ENCODE assay signal across 8 cellular contexts in the genomic region with DNA sequence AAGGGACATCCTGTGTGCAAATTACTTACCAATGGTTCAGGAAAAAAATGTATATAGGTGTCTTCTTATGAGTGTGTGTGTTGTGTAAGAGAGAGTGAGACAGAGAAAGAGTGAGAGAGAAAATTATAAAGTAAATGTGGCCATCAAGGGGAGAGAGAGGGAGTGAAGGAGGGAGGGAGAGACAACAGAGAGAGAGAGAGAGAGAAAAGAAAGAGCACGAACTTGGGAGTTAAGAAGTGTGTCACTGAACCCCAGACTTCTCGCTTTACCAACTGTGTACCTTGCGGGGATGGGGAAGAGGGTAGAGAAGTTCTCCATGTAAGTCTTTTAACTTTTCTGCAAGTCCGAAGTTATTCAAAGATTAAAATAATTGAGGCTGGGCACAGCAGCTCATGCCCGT. TPM values are rescaled to one million over a fixed set of nuclear protein-coding genes. Genes with fewer than 3 reads are reported as not detected.
DNase-seq lines count a peak whose midpoint lies in the region; ATAC-seq and TF ChIP-seq lines count a peak whose summit lies in the region.

No MANE protein-coding gene starts in this region.

- intact Hi-C loops in activated CD4-positive, alpha-beta T cell treated with anti-CD3 and anti-CD28 coated beads, Interleukin-2, amount 10 ng/mL, durations not matched to agents 24 days and 14 days (cut with micrococcal nuclease): no loop called here
- intact Hi-C loops in testis (cut with DNase I; ENCODE audit: low total_unique reads): no loop called here

- H3K27me3 Mint-ChIP-seq in activated CD4-positive, alpha-beta T cell treated with anti-CD3 and anti-CD28 coated beads, Interleukin-2, amount 10 ng/mL, durations not matched to agents 24 days and 14 days: no peaks in the 10 kb centered on the region

- ATAC-seq in lung (ENCODE audit: insufficient read depth, low FRiP score) (no peak), HG03342 (IDR thresholded peaks at IDR 0.05; ENCODE audit: unreplicated experiment) (no peak), HG02642 (IDR thresholded peaks at IDR 0.05; ENCODE audit: poor library complexity, unreplicated experiment) (no peak)

- peak overlapping the region; percentile 81 for H3K4me3 ChIP-seq in adipocyte (ENCODE audit: low read length)
- H3K4me3 ChIP-seq in lung: no peak overlapping the region
- H3K4me3 ChIP-seq in testis: peak overlapping the region; percentile 66 to 67

- no peaks in the 10 kb centered on the region for H3K9me3 ChIP-seq in adipocyte (ENCODE audit: control insufficient read depth, low read length)
- no peaks in the 10 kb centered on the region for H3K9me3 ChIP-seq in lung (ENCODE audit: control insufficient read depth in 2 of 2, insufficient read depth in 1 of 2, low read length in 1 of 2)
- H3K9me3 ChIP-seq in testis: no peaks in the 10 kb centered on the region

- H3K4me1 Mint-ChIP-seq in activated CD4-positive, alpha-beta T cell treated with anti-CD3 and anti-CD28 coated beads, Interleukin-2, amount 10 ng/mL, durations not matched to agents 24 days and 14 days: peaks cover 45% of the 10 kb centered on the region

- TF ChIP-seq CTCF in lung (IDR thresholded peaks at IDR 0.05; ENCODE audit: control extremely low read depth, extremely low read depth): no peak
- TF ChIP-seq CTCF in testis (IDR thresholded peaks at IDR 0.05): no peak

- 89 to 90% methylated on average over 5 of the region's 5 CpGs for WGBS in lung, 2 donors
- 84 to 89% methylated on average over 5 of the region's 5 CpGs for WGBS in testis, 2 donors

- H3K4me1 ChIP-seq in adipocyte (ENCODE audit: control insufficient read depth, insufficient read depth, low read length) (peaks cover 25% of the 10 kb centered on the region), lung (ENCODE audit: control insufficient read depth in 2 of 2, insufficient read depth in 2 of 2, low read length in 2 of 2) (peaks cover 0 to 6% of the 10 kb centered on the region in 2 donors), testis (peaks cover 23% of the 10 kb centered on the region)

- no peak for DNase-seq in activated CD4-positive, alpha-beta T cell treated with anti-CD3 and anti-CD28 coated beads, Interleukin-2, amount 10 ng/mL, durations not matched to agents 24 days and 14 days
- DNase-seq in activated CD4-positive, alpha-beta T cell treated with anti-CD3 and anti-CD28 coated beads, Interleukin-2, amount 50 U/mL, for 48 hours: no peak
- DNase-seq in adipocyte (ENCODE audit: low read depth): no peak
- no peak for DNase-seq in lung (ENCODE audit: low spot score)
- no peak for DNase-seq in testis
- DNase-seq in nucleus accumbens (lab: John Stamatoyannopoulos, UW): no peak

- no peaks in the 10 kb centered on the region for H3K9me3 Mint-ChIP-seq in activated CD4-positive, alpha-beta T cell treated with anti-CD3 and anti-CD28 coated beads, Interleukin-2, amount 10 ng/mL, durations not matched to agents 24 days and 14 days

- H3K9ac ChIP-seq in adipocyte (ENCODE audit: low read length): peak overlapping the region; percentile 93

- H3K27me3 ChIP-seq in adipocyte (replicated peaks; ENCODE audit: control insufficient read depth, insufficient read depth, low read length) (no peaks in the 10 kb centered on the region), lung (ENCODE audit: control insufficient read depth, insufficient read depth) (no peaks in the 10 kb centered on the region), testis (no peaks in the 10 kb centered on the region)

- peak overlapping the region; percentile 94 to 99 for H3K27ac ChIP-seq in lung (ENCODE audit: low read depth in 1 of 2, low read length in 1 of 2)
- peak overlapping the region; percentile 99 to 100 for H3K27ac ChIP-seq in testis

- no peaks in the 10 kb centered on the region for H3K36me3 Mint-ChIP-seq in activated CD4-positive, alpha-beta T cell treated with anti-CD3 and anti-CD28 coated beads, Interleukin-2, amount 10 ng/mL, durations not matched to agents 24 days and 14 days (ENCODE audit: low read depth)

- H3K36me3 ChIP-seq in adipocyte (ENCODE audit: control insufficient read depth, insufficient read depth, low read length, severe bottlenecking): no peaks in the 10 kb centered on the region
- no peaks in the 10 kb centered on the region for H3K36me3 ChIP-seq in lung (ENCODE audit: control insufficient read depth in 2 of 2, insufficient read depth in 2 of 2, low read length in 2 of 2)
- H3K36me3 ChIP-seq in testis (ENCODE audit: low read depth, missing control alignments): no peaks in the 10 kb centered on the region

- peak overlapping the region; percentile 100 for H3K27ac Mint-ChIP-seq in activated CD4-positive, alpha-beta T cell treated with anti-CD3 and anti-CD28 coated beads, Interleukin-2, amount 10 ng/mL, durations not matched to agents 24 days and 14 days

- no peak for TF ChIP-seq POLR2A in testis (IDR thresholded peaks at IDR 0.05)

- H3K4me3 Mint-ChIP-seq in activated CD4-positive, alpha-beta T cell treated with anti-CD3 and anti-CD28 coated beads, Interleukin-2, amount 10 ng/mL, durations not matched to agents 24 days and 14 days: peak overlapping the region; percentile 93

RNA-seq across cellular contexts. Expression of a gene that starts 28.8 kb away (rescaled TPM):
- total RNA-seq in activated CD4-positive, alpha-beta T cell treated with anti-CD3 and anti-CD28 coated beads, Interleukin-2, amount 10 ng/mL, durations not matched to agents 24 days and 14 days: 3.3 and 3.5 TPM in 2 replicates
- total RNA-seq in lung: 10 to 100 TPM; 10.3 to 16.6 TPM
- 10 to 100 TPM; 16.2 to 37.8 TPM for polyA plus RNA-seq in lung
- total RNA-seq in testis: 10 to 100 TPM; 26.5 to 45.6 TPM
- polyA plus RNA-seq in testis (ENCODE audit: insufficient read depth, low read depth, low replicate concordance): 48.2 TPM
